Comparison of ENCODE assay signal across 19 cellular contexts in the genomic region with DNA sequence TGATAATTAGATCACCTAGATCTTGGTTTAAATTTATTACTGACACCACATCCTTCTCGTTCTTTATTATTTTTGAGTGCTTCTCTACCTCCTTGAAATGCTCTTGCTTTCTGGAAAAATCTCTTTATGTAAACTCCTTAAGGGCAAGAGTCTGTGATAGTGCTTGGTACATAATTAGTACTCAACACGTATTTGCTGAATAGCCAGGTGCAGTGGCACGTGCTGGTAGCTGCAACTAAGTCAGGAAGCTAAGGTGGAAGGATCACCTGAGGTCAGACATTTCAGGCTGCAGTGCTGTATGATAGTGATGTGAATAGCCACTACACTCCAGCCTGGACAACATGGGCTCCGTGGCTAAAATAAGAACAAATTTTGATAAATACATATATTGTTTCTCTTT.
"Had no signal": no experiment of that assay in that cellular context is flagged by ENCODE, and none has a peak within 500 bp of the region (broad histone marks: within the 10 kb centered on the region; RNA-seq: fewer than 3 reads in every experiment).

No MANE protein-coding gene starts in this region.

- H3K36me3 Mint-ChIP-seq: activated naive CD8-positive, alpha-beta T cell treated with anti-CD3 and anti-CD28 coated beads for 36 hours; naive B cell; WTC11 had no signal

- H3K27ac ChIP-seq: foreskin keratinocyte, right lobe of liver, skin epidermis, thyroid gland had no signal

- H3K27me3 ChIP-seq: right lobe of liver, thyroid gland had no signal

- DNase-seq: activated gamma-delta T cell treated with Interleukin-2 at 50 U/mL for 16 hours; activated naive CD8-positive, alpha-beta T cell treated with anti-CD3 and anti-CD28 coated beads for 36 hours; activated T-cell treated with anti-CD3 and anti-CD28 coated beads, Interleukin-2, amount 50 U/mL, for 1 hour; central memory CD4-positive, alpha-beta T cell; effector memory CD4-positive, alpha-beta T cell; foreskin keratinocyte; left colon; naive B cell; nucleus accumbens; right lobe of liver; stimulated activated CD4-positive, alpha-beta T cell treated with anti-CD3 and anti-CD28 coated beads, Interleukin-1b, Interleukin-23, amount 100 ng/mL, for 48 hours; substantia nigra; thyroid gland had no signal

- H3K4me1 ChIP-seq: foreskin keratinocyte, right lobe of liver, thyroid gland had no signal

- H3K27ac Mint-ChIP-seq: activated naive CD8-positive, alpha-beta T cell treated with anti-CD3 and anti-CD28 coated beads for 36 hours; naive B cell; stimulated activated naive CD8-positive, alpha-beta T cell treated with anti-CD3 and anti-CD28 coated beads, Interleukin-15, Interleukin-2, amounts not matched to agents 100 ng/mL and 50 ng/mL, for 24 hours; WTC11 had no signal

- H3K9me3 Mint-ChIP-seq: activated naive CD8-positive, alpha-beta T cell treated with anti-CD3 and anti-CD28 coated beads for 36 hours; naive B cell; stimulated activated naive CD8-positive, alpha-beta T cell treated with anti-CD3 and anti-CD28 coated beads, Interleukin-15, Interleukin-2, amounts not matched to agents 100 ng/mL and 50 ng/mL, for 24 hours; WTC11 had no signal

- FAIRE-seq: astrocyte, keratinocyte had no signal

- H3K4me3 ChIP-seq: lung, right lobe of liver, skin epidermis, thyroid gland had no signal

- H3K9me3 ChIP-seq: right lobe of liver, thyroid gland had no signal

- ATAC-seq: foreskin keratinocyte, left colon, right lobe of liver, WTC11 had no signal

- H3K36me3 ChIP-seq: right lobe of liver, thyroid gland had no signal

- H3K4me1 Mint-ChIP-seq: activated naive CD8-positive, alpha-beta T cell treated with anti-CD3 and anti-CD28 coated beads for 36 hours; naive B cell; WTC11 had no signal

- H3K4me3 Mint-ChIP-seq: activated naive CD8-positive, alpha-beta T cell treated with anti-CD3 and anti-CD28 coated beads for 36 hours; naive B cell; stimulated activated naive CD8-positive, alpha-beta T cell treated with anti-CD3 and anti-CD28 coated beads, Interleukin-15, Interleukin-2, amounts not matched to agents 100 ng/mL and 50 ng/mL, for 24 hours; WTC11 had no signal
